1 cellular context compared by ENCODE assay signal in genomic region chr22:20066617-20067383, GRCh38.
TF ChIP-seq lines count a peak whose summit lies in the region.

No MANE protein-coding gene starts in this region.

TF ChIP-seq in K562, 482 proteins besides CTCF, POLR2A, EP300 and RAD21:
- peak; percentile 25; the same call in 1 of the 2 replicates for TF ChIP-seq SUPT5H (IDR thresholded peaks at IDR 0.05)
- TF ChIP-seq NR4A1 (CRISPR knock-in tag; IDR thresholded peaks at IDR 0.05) = 0 out of 2 replicates have a peak, but pooled peaks have one; percentile 1
- TF ChIP-seq NR4A1 (tag; IDR thresholded peaks at IDR 0.05) = no peak
- TF ChIP-seq ZBTB11 (CRISPR knock-in tag; IDR thresholded peaks at IDR 0.05) = 0 out of 6 replicates have a peak, but pooled peaks of 1 of the 3 experiments have one; percentile 14
- TF ChIP-seq ZNF408 (CRISPR knock-in tag; IDR thresholded peaks at IDR 0.05; ENCODE audit: low read depth) = no peak
- TF ChIP-seq POLR2AphosphoS2 (IDR thresholded peaks at IDR 0.05; ENCODE audit: low read length) = peak; percentile 80; the same call in 1 of the 2 replicates
- TF ChIP-seq ETS1 (conservative IDR thresholded peaks at IDR 0.05; ENCODE audit: control insufficient read depth, low read depth, low read length) = peak; percentile 31; the same call in 1 of the 2 replicates
- TF ChIP-seq MCM2 (IDR thresholded peaks at IDR 0.05; ENCODE audit: low read depth) = no peak
- peak; percentile 70; the same call in 1 of the 2 replicates for TF ChIP-seq KLF10 (CRISPR knock-in tag; IDR thresholded peaks at IDR 0.05)
- TF ChIP-seq KAT7 (CRISPR knock-in tag; IDR thresholded peaks at IDR 0.05; ENCODE audit: borderline replicate concordance) = no peak
- TF ChIP-seq ZBTB7A (IDR thresholded peaks at IDR 0.05; ENCODE audit: borderline replicate concordance, control insufficient read depth, low read depth, low read length) = 0 out of 2 replicates have a peak, but pooled peaks have one; percentile 31
- 0 out of 2 replicates have a peak, but pooled peaks have one; percentile 9 for TF ChIP-seq ZNF830 (CRISPR knock-in tag; IDR thresholded peaks at IDR 0.05)
- peak; percentile 45; the same call in 1 of the 2 replicates for TF ChIP-seq POLR2G (IDR thresholded peaks at IDR 0.05; ENCODE audit: low read depth, low read length)
- TF ChIP-seq CHD2 (IDR thresholded peaks at IDR 0.05; ENCODE audit: low read depth, low read length) = 0 out of 2 replicates have a peak, but pooled peaks have one; percentile 11
- TF ChIP-seq REST (CRISPR knock-in tag; IDR thresholded peaks at IDR 0.05; ENCODE audit: low read depth) = 0 out of 2 replicates have a peak, but pooled peaks have one; percentile 48
- TF ChIP-seq RBFOX2 (IDR thresholded peaks at IDR 0.05; ENCODE audit: low read depth, low read length) = peak; percentile 22; the same call in 1 of the 2 replicates
- 0 out of 2 replicates have a peak, but pooled peaks have one; percentile 10 for TF ChIP-seq POLR2AphosphoS5 (IDR thresholded peaks at IDR 0.05; ENCODE audit: control insufficient read depth, insufficient read depth, low read depth, low read length)
- TF ChIP-seq ID3 (CRISPR knock-in tag; IDR thresholded peaks at IDR 0.05) = no peak
- 0 out of 2 replicates have a peak, but pooled peaks have one; percentile 32 for TF ChIP-seq ID3 (tag; IDR thresholded peaks at IDR 0.05)
- TF ChIP-seq RBBP5 (IDR thresholded peaks at IDR 0.05; ENCODE audit: borderline replicate concordance, insufficient read depth, low read length, poor library complexity, severe bottlenecking) = no peak
- no peak for TF ChIP-seq MED1 (CRISPR knock-in tag; IDR thresholded peaks at IDR 0.05; ENCODE audit: borderline replicate concordance)
- no peak for TF ChIP-seq TAF9B (IDR thresholded peaks at IDR 0.05; ENCODE audit: partially characterized antibody)
- 0 out of 4 replicates have a peak, but pooled peaks of 1 of the 2 experiments have one; percentile 9 for TF ChIP-seq CSDE1 (IDR thresholded peaks at IDR 0.05)
- TF ChIP-seq ZNF253 (CRISPR knock-in tag; conservative IDR thresholded peaks at IDR 0.05) = 0 out of 2 replicates have a peak, but pooled peaks have one; percentile 60
- peak; percentile 22 for TF ChIP-seq WHSC1 (IDR thresholded peaks at IDR 0.05; ENCODE audit: low read length)
